Comparison of ENCODE assay signal across 1 cellular context in the genomic region with DNA sequence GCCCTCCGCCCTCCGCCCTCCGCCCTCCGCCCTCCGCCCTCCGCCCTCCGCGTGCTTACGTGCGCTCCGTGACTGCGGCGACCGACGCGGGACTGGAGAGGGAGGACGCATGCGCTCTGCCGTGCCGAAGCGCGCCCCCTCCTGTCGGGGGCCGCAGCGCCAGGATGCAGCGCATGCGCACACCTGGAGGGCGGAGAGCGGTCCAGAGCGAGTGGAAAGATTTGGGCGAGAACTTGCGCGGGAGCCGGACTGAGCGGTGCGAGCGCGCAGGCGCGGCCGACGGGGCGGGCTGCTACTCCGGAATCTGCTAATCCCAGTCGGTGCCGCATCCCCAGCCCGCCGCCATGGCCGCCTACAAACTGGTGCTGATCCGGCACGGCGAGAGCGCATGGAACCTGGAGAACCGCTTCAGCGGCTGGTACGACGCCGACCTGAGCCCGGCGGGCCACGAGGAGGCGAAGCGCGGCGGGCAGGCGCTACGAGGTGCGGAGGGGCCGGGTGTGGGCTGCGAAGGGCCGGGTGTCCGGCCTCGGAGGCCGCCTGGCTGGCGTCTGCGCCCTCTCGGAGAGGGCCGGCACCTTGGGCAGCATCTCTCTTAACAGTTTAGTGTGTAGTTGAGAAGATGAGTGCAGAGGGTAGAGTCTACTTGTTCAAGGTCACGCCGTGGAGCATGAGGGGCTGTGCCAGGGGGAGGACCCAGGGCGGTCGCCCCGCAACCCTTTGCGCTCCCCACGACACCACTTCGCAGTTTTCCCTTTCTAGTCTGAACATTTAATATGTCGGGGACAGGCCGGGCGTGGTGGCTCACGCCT.
TF ChIP-seq lines count a peak whose summit lies in the region.

A gene (plus strand): TSS at position 228 of the 812 bp plus-strand sequence. CDS start 117 bp downstream, at position 345.

TF ChIP-seq in HepG2, 621 proteins besides CTCF, POLR2A, EP300 and RAD21 (continued from another document and continues in another):
- TF ChIP-seq, protein P1, sequence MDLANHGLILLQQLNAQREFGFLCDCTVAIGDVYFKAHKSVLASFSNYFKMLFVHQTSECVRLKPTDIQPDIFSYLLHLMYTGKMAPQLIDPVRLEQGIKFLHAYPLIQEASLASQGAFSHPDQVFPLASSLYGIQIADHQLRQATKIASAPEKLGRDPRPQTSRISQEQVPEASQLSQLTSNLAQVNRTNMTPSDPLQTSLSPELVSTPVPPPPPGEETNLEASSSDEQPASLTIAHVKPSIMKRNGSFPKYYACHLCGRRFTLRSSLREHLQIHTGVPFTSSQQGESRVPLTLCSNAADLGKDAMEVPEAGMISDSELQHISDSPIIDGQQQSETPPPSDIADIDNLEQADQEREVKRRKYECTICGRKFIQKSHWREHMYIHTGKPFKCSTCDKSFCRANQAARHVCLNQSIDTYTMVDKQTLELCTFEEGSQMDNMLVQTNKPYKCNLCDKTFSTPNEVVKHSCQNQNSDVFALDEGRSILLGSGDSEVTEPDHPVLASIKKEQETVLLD (CRISPR knock-in tag; IDR thresholded peaks at IDR 0.05; ENCODE audit: low read depth), result peak; percentile 80; the same call in 1 of the 2 replicates
- no peak for TF ChIP-seq GABPA (IDR thresholded peaks at IDR 0.05; ENCODE audit: low read depth, low read length)
- TF ChIP-seq GABPA (CRISPR knock-in tag; IDR thresholded peaks at IDR 0.05; ENCODE audit: low read depth), result no peak
- TF ChIP-seq ZSCAN21 (CRISPR knock-in tag; IDR thresholded peaks at IDR 0.05; ENCODE audit: borderline replicate concordance), result peak; percentile 83; the same call in 1 of the 2 replicates
- TF ChIP-seq ZNF788 (CRISPR knock-in tag; IDR thresholded peaks at IDR 0.05; ENCODE audit: borderline replicate concordance), result peak; percentile 52; the same call in 1 of the 2 replicates
- TF ChIP-seq RBFOX2 (IDR thresholded peaks at IDR 0.05; ENCODE audit: low read depth, low read length), result peak; percentile 97
- TF ChIP-seq, protein P2, sequence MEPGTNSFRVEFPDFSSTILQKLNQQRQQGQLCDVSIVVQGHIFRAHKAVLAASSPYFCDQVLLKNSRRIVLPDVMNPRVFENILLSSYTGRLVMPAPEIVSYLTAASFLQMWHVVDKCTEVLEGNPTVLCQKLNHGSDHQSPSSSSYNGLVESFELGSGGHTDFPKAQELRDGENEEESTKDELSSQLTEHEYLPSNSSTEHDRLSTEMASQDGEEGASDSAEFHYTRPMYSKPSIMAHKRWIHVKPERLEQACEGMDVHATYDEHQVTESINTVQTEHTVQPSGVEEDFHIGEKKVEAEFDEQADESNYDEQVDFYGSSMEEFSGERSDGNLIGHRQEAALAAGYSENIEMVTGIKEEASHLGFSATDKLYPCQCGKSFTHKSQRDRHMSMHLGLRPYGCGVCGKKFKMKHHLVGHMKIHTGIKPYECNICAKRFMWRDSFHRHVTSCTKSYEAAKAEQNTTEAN (CRISPR knock-in tag; conservative IDR thresholded peaks at IDR 0.05), result 0 out of 2 replicates have a peak, but pooled peaks have one; percentile 23
- TF ChIP-seq TAF1 (CRISPR knock-in tag; IDR thresholded peaks at IDR 0.05), result peak; percentile 91
- no peak for TF ChIP-seq SP140L (CRISPR knock-in tag; IDR thresholded peaks at IDR 0.05; ENCODE audit: borderline replicate concordance)
- TF ChIP-seq RFXAP (CRISPR knock-in tag; IDR thresholded peaks at IDR 0.05; ENCODE audit: borderline replicate concordance), result no peak
- TF ChIP-seq STAG1 (CRISPR knock-in tag; IDR thresholded peaks at IDR 0.05), result peak; percentile 11; the same call in 1 of the 2 replicates
- TF ChIP-seq, protein P3, sequence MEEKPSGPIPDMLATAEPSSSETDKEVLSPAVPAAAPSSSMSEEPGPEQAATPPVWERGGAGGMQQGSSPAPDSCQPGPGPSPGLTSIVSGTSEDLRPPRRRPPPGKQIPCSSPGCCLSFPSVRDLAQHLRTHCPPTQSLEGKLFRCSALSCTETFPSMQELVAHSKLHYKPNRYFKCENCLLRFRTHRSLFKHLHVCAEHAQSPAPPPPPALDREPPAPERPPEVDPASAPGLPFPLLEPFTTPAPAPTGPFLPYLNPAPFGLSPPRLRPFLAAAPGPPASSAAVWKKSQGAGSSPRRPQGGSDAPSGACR (CRISPR knock-in tag; IDR thresholded peaks at IDR 0.05), result 0 out of 2 replicates have a peak, but pooled peaks have one; percentile 48
- TF ChIP-seq, protein P4, sequence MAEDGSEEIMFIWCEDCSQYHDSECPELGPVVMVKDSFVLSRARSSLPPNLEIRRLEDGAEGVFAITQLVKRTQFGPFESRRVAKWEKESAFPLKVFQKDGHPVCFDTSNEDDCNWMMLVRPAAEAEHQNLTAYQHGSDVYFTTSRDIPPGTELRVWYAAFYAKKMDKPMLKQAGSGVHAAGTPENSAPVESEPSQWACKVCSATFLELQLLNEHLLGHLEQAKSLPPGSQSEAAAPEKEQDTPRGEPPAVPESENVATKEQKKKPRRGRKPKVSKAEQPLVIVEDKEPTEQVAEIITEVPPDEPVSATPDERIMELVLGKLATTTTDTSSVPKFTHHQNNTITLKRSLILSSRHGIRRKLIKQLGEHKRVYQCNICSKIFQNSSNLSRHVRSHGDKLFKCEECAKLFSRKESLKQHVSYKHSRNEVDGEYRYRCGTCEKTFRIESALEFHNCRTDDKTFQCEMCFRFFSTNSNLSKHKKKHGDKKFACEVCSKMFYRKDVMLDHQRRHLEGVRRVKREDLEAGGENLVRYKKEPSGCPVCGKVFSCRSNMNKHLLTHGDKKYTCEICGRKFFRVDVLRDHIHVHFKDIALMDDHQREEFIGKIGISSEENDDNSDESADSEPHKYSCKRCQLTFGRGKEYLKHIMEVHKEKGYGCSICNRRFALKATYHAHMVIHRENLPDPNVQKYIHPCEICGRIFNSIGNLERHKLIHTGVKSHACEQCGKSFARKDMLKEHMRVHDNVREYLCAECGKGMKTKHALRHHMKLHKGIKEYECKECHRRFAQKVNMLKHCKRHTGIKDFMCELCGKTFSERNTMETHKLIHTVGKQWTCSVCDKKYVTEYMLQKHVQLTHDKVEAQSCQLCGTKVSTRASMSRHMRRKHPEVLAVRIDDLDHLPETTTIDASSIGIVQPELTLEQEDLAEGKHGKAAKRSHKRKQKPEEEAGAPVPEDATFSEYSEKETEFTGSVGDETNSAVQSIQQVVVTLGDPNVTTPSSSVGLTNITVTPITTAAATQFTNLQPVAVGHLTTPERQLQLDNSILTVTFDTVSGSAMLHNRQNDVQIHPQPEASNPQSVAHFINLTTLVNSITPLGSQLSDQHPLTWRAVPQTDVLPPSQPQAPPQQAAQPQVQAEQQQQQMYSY (CRISPR knock-in tag; IDR thresholded peaks at IDR 0.05), result peak; percentile 93
- peak; percentile 66 for TF ChIP-seq ZNF44 (CRISPR knock-in tag; IDR thresholded peaks at IDR 0.05)
- no peak for TF ChIP-seq TGIF2 (CRISPR knock-in tag; IDR thresholded peaks at IDR 0.05)
- TF ChIP-seq ZNF549 (CRISPR knock-in tag; IDR thresholded peaks at IDR 0.05), result no peak
- TF ChIP-seq KMT2A (CRISPR knock-in tag; IDR thresholded peaks at IDR 0.05), result peak; percentile 31
- TF ChIP-seq, protein P5, sequence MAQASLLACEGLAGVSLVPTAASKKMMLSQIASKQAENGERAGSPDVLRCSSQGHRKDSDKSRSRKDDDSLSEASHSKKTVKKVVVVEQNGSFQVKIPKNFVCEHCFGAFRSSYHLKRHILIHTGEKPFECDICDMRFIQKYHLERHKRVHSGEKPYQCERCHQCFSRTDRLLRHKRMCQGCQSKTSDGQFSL (CRISPR knock-in tag; IDR thresholded peaks at IDR 0.05), result no peak
- TF ChIP-seq ZNF331 (CRISPR knock-in tag; IDR thresholded peaks at IDR 0.05), result peak; percentile 43; the same call in 1 of the 2 replicates
- TF ChIP-seq, protein P6, sequence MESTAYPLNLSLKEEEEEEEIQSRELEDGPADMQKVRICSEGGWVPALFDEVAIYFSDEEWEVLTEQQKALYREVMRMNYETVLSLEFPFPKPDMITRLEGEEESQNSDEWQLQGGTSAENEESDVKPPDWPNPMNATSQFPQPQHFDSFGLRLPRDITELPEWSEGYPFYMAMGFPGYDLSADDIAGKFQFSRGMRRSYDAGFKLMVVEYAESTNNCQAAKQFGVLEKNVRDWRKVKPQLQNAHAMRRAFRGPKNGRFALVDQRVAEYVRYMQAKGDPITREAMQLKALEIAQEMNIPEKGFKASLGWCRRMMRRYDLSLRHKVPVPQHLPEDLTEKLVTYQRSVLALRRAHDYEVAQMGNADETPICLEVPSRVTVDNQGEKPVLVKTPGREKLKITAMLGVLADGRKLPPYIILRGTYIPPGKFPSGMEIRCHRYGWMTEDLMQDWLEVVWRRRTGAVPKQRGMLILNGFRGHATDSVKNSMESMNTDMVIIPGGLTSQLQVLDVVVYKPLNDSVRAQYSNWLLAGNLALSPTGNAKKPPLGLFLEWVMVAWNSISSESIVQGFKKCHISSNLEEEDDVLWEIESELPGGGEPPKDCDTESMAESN (CRISPR knock-in tag; conservative IDR thresholded peaks at IDR 0.05), result peak; percentile 73
- peak; percentile 80 for TF ChIP-seq GABPB1 (CRISPR knock-in tag; IDR thresholded peaks at IDR 0.05)
- TF ChIP-seq ZNF605 (CRISPR knock-in tag; IDR thresholded peaks at IDR 0.05), result 0 out of 2 replicates have a peak, but pooled peaks have one; percentile 30
- no peak for TF ChIP-seq ZFP82 (CRISPR knock-in tag; IDR thresholded peaks at IDR 0.05; ENCODE audit: borderline replicate concordance)
- no peak for TF ChIP-seq SP1 (IDR thresholded peaks at IDR 0.05)
- TF ChIP-seq SP1 (CRISPR knock-in tag; IDR thresholded peaks at IDR 0.05), result peak; percentile 65; the same call in 1 of the 2 replicates
- peak; percentile 40 for TF ChIP-seq IKZF4 (CRISPR knock-in tag; IDR thresholded peaks at IDR 0.05; ENCODE audit: borderline replicate concordance, low read depth, not compliant biosample characterization)
- no peak for TF ChIP-seq ZNF292 (CRISPR knock-in tag; IDR thresholded peaks at IDR 0.05; ENCODE audit: borderline replicate concordance, low read depth)
- TF ChIP-seq, protein P7, sequence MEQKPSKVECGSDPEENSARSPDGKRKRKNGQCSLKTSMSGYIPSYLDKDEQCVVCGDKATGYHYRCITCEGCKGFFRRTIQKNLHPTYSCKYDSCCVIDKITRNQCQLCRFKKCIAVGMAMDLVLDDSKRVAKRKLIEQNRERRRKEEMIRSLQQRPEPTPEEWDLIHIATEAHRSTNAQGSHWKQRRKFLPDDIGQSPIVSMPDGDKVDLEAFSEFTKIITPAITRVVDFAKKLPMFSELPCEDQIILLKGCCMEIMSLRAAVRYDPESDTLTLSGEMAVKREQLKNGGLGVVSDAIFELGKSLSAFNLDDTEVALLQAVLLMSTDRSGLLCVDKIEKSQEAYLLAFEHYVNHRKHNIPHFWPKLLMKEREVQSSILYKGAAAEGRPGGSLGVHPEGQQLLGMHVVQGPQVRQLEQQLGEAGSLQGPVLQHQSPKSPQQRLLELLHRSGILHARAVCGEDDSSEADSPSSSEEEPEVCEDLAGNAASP (CRISPR knock-in tag; IDR thresholded peaks at IDR 0.05; ENCODE audit: borderline replicate concordance), result peak; percentile 14; the same call in 1 of the 2 replicates
- TF ChIP-seq, protein P8, sequence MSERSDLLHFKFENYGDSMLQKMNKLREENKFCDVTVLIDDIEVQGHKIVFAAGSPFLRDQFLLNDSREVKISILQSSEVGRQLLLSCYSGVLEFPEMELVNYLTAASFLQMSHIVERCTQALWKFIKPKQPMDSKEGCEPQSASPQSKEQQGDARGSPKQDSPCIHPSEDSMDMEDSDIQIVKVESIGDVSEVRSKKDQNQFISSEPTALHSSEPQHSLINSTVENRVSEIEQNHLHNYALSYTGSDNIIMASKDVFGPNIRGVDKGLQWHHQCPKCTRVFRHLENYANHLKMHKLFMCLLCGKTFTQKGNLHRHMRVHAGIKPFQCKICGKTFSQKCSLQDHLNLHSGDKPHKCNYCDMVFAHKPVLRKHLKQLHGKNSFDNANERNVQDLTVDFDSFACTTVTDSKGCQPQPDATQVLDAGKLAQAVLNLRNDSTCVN (CRISPR knock-in tag; IDR thresholded peaks at IDR 0.05; ENCODE audit: borderline replicate concordance), result peak; percentile 56; the same call in 1 of the 2 replicates
- no peak for TF ChIP-seq GFI1 (CRISPR knock-in tag; IDR thresholded peaks at IDR 0.05; ENCODE audit: borderline replicate concordance)
- TF ChIP-seq ZBTB38 (CRISPR knock-in tag; IDR thresholded peaks at IDR 0.05), result peak; percentile 78; the same call in 1 of the 2 replicates
- peak; percentile 91 for TF ChIP-seq ARNT2 (CRISPR knock-in tag; IDR thresholded peaks at IDR 0.05; ENCODE audit: low read depth)
- TF ChIP-seq CREB1 (IDR thresholded peaks at IDR 0.05), result peak; percentile 60; the same call in 1 of the 2 replicates
- TF ChIP-seq CREB1 (CRISPR knock-in tag; IDR thresholded peaks at IDR 0.05), result no peak
- TF ChIP-seq NCOR1 (IDR thresholded peaks at IDR 0.05; ENCODE audit: borderline replicate concordance, low read length), result no peak
- TF ChIP-seq CHCHD3 (CRISPR knock-in tag; IDR thresholded peaks at IDR 0.05), result 0 out of 2 replicates have a peak, but pooled peaks have one; percentile 71
- no peak for TF ChIP-seq ZMYM2 (CRISPR knock-in tag; IDR thresholded peaks at IDR 0.05)
- no peak for TF ChIP-seq NONO (IDR thresholded peaks at IDR 0.05)
- peak; percentile 43 for TF ChIP-seq NONO (CRISPR knock-in tag; conservative IDR thresholded peaks at IDR 0.05)
- TF ChIP-seq ZNF274 (CRISPR knock-in tag; IDR thresholded peaks at IDR 0.05), result peak; percentile 21
- TF ChIP-seq, protein P9, sequence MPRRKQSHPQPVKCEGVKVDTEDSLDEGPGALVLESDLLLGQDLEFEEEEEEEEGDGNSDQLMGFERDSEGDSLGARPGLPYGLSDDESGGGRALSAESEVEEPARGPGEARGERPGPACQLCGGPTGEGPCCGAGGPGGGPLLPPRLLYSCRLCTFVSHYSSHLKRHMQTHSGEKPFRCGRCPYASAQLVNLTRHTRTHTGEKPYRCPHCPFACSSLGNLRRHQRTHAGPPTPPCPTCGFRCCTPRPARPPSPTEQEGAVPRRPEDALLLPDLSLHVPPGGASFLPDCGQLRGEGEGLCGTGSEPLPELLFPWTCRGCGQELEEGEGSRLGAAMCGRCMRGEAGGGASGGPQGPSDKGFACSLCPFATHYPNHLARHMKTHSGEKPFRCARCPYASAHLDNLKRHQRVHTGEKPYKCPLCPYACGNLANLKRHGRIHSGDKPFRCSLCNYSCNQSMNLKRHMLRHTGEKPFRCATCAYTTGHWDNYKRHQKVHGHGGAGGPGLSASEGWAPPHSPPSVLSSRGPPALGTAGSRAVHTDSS (CRISPR knock-in tag; conservative IDR thresholded peaks at IDR 0.05), result no peak
- TF ChIP-seq, protein P10, sequence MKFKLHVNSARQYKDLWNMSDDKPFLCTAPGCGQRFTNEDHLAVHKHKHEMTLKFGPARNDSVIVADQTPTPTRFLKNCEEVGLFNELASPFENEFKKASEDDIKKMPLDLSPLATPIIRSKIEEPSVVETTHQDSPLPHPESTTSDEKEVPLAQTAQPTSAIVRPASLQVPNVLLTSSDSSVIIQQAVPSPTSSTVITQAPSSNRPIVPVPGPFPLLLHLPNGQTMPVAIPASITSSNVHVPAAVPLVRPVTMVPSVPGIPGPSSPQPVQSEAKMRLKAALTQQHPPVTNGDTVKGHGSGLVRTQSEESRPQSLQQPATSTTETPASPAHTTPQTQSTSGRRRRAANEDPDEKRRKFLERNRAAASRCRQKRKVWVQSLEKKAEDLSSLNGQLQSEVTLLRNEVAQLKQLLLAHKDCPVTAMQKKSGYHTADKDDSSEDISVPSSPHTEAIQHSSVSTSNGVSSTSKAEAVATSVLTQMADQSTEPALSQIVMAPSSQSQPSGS (CRISPR knock-in tag; IDR thresholded peaks at IDR 0.05), result peak; percentile 63; the same call in 1 of the 2 replicates
- peak; percentile 70; the same call in 1 of the 2 replicates for TF ChIP-seq FOXK1 (CRISPR knock-in tag; IDR thresholded peaks at IDR 0.05; ENCODE audit: borderline replicate concordance, low read depth)
- peak; percentile 38; the same call in 1 of the 2 replicates for TF ChIP-seq ZFP90 (CRISPR knock-in tag; IDR thresholded peaks at IDR 0.05; ENCODE audit: borderline replicate concordance)
- no peak for TF ChIP-seq ZNF577 (CRISPR knock-in tag; IDR thresholded peaks at IDR 0.05; ENCODE audit: borderline replicate concordance, low read depth)
- peak; percentile 42; the same call in 1 of the 2 replicates for TF ChIP-seq SOX5 (CRISPR knock-in tag; IDR thresholded peaks at IDR 0.05; ENCODE audit: borderline replicate concordance)
- TF ChIP-seq KLF11 (CRISPR knock-in tag; IDR thresholded peaks at IDR 0.05), result peak; percentile 68; the same call in 1 of the 2 replicates
